33 cellular contexts compared by ENCODE assay signal in genomic region chr7:158538156-158538946, GRCh38. TPM values are rescaled to one million over a fixed set of nuclear protein-coding genes. Genes with fewer than 3 reads are reported as not detected.
"Had no signal": no experiment of that assay in that cellular context is flagged by ENCODE, and none has a peak within 500 bp of the region (broad histone marks: within the 10 kb centered on the region; RNA-seq: fewer than 3 reads in every experiment).

No MANE protein-coding gene starts in this region.

- H3K27me3 Mint-ChIP-seq: activated B cell treated with CpG ODN at 0.5 μM for 24 hours; activated CD4-positive, alpha-beta memory T cell treated with anti-CD3 and anti-CD28 coated beads for 36 hours; activated CD8-positive, alpha-beta memory T cell treated with anti-CD3 and anti-CD28 coated beads, Interleukin-2, amount 10 ng/mL, durations not matched to agents 7 days and 5 days; activated naive CD8-positive, alpha-beta T cell treated with anti-CD3 and anti-CD28 coated beads for 36 hours; central memory CD8-positive, alpha-beta T cell had no signal

- H3K27me3 ChIP-seq: ascending aorta, cardiac muscle cell, Peyer's patch had no signal

- H3K27ac ChIP-seq: ascending aorta, cardiac muscle cell, Peyer's patch, VCaP had no signal

- ATAC-seq: activated CD8-positive, alpha-beta memory T cell treated with anti-CD3 and anti-CD28 coated beads, Interleukin-2, amount 10 ng/mL, durations not matched to agents 7 days and 5 days; PC-3 had no signal

- H3K36me3 Mint-ChIP-seq: activated CD4-positive, alpha-beta memory T cell treated with anti-CD3 and anti-CD28 coated beads for 36 hours; activated CD8-positive, alpha-beta memory T cell treated with anti-CD3 and anti-CD28 coated beads, Interleukin-2, amount 10 ng/mL, durations not matched to agents 7 days and 5 days; activated naive CD8-positive, alpha-beta T cell treated with anti-CD3 and anti-CD28 coated beads for 36 hours had no signal

- H3K4me3 Mint-ChIP-seq: activated B cell treated with CpG ODN at 0.5 μM for 24 hours; activated CD4-positive, alpha-beta memory T cell treated with anti-CD3 and anti-CD28 coated beads for 36 hours; activated CD8-positive, alpha-beta memory T cell treated with anti-CD3 and anti-CD28 coated beads, Interleukin-2, amount 10 ng/mL, durations not matched to agents 7 days and 5 days; activated naive CD8-positive, alpha-beta T cell treated with anti-CD3 and anti-CD28 coated beads for 36 hours; central memory CD8-positive, alpha-beta T cell had no signal

- H3K9me3 Mint-ChIP-seq: activated naive CD8-positive, alpha-beta T cell treated with anti-CD3 and anti-CD28 coated beads for 36 hours had no signal

- H3K36me3 ChIP-seq: ascending aorta, cardiac muscle cell, Peyer's patch had no signal

- H3K27ac Mint-ChIP-seq: activated B cell treated with CpG ODN at 0.5 μM for 24 hours; activated CD4-positive, alpha-beta memory T cell treated with anti-CD3 and anti-CD28 coated beads for 36 hours; activated CD8-positive, alpha-beta memory T cell treated with anti-CD3 and anti-CD28 coated beads, Interleukin-2, amount 10 ng/mL, durations not matched to agents 7 days and 5 days; activated naive CD8-positive, alpha-beta T cell treated with anti-CD3 and anti-CD28 coated beads for 36 hours had no signal

- H3K4me1 Mint-ChIP-seq: activated CD8-positive, alpha-beta memory T cell treated with anti-CD3 and anti-CD28 coated beads, Interleukin-2, amount 10 ng/mL, durations not matched to agents 7 days and 5 days; central memory CD8-positive, alpha-beta T cell had no signal

- H3K4me3 ChIP-seq: ascending aorta, cardiac muscle cell, Peyer's patch had no signal

- H3K9me3 ChIP-seq: ascending aorta, Peyer's patch had no signal

- H3K4me1 ChIP-seq: ascending aorta, Peyer's patch had no signal

- DNase-seq: activated B cell treated with CpG ODN at 0.5 μM for 24 hours; activated CD4-positive, alpha-beta memory T cell treated with anti-CD3 and anti-CD28 coated beads for 36 hours; activated CD4-positive, alpha-beta T cell treated with anti-CD3 and anti-CD28 coated beads for 4 hours; activated CD4-positive, alpha-beta T cell treated with anti-CD3 and anti-CD28 coated beads, Interleukin-2, amount 50 U/mL, for 1 hour; activated CD4-positive, CD25-positive, alpha-beta regulatory T cell treated with anti-CD3 and anti-CD28 coated beads, Interleukin-2, amount 50 U/mL, for 72 hours; activated CD8-positive, alpha-beta memory T cell treated with anti-CD3 and anti-CD28 coated beads for 24 hours; activated CD8-positive, alpha-beta memory T cell treated with anti-CD3 and anti-CD28 coated beads, Interleukin-2, amount 10 ng/mL, durations not matched to agents 7 days and 5 days; activated CD8-positive, alpha-beta memory T cell treated with anti-CD3 and anti-CD28 coated beads, Interleukin-2, amount 50 U/mL, for 48 hours; activated effector memory CD4-positive, alpha-beta T cell treated with anti-CD3 and anti-CD28 coated beads, Interleukin-2, amount 50 U/mL, for 16 hours; activated naive CD4-positive, alpha-beta T cell; activated naive CD4-positive, alpha-beta T cell treated with anti-CD3 and anti-CD28 coated beads, Interleukin-2, amount 50 U/mL, for 16 hours; activated naive CD8-positive, alpha-beta T cell treated with anti-CD3 and anti-CD28 coated beads for 36 hours; activated T-cell treated with anti-CD3 and anti-CD28 coated beads, Interleukin-2, amount 50 U/mL, for 48 hours; amniotic stem cell; NCI-H1105; NCI-H1417 treated with DMSO at 0.1 percent for 48 hours; NCI-H187 treated with DMSO at 0.1 percent for 48 hours; NCI-H2081; NCI-H226; NCI-H446 treated with DMSO at 0.1 percent for 48 hours; NCI-H524 treated with DMSO at 0.1 percent for 48 hours; PC-3; Peyer's patch; RPMI8226; SIG-M5; SW 1271; T-helper 1 cell; T-helper 2 cell; T-helper 9 cell had no signal

RNA-seq across cellular contexts. Expression of gene PTPRN2, which starts 49.3 kb away (rescaled TPM):
- total RNA-seq: cardiac muscle cell had no signal
